Comparison of ENCODE assay signal across 21 cellular contexts in the genomic region with DNA sequence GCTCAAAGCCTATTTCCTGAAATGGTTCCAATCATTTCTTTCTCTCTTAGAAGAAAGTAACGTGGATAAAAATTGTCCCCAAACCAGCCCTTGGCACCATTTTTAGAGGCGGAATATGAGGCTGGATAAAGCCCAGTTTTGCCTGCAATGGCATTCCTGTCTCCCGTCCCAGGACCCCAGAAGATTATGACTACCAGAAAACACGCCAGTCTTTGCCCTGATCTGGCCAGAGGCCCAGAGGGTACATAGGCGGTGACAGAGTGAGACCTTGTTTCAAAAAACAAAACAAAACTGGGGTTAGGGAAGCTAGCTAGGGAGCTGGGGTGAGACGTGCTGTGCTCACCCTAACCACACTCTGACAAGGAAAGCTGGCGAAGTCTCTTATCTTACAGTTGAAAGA. TPM values are rescaled to one million over a fixed set of nuclear protein-coding genes. Genes with fewer than 3 reads are reported as not detected.
A peak's percentile ranks its signal among the peaks of the same experiment; 100 is the strongest.
DNase-seq lines count a peak whose midpoint lies in the region; ATAC-seq, FAIRE-seq and TF ChIP-seq lines count a peak whose summit lies in the region.
"Had no signal": no experiment of that assay in that cellular context is flagged by ENCODE, and none has a peak within 500 bp of the region (broad histone marks: within the 10 kb centered on the region; RNA-seq: fewer than 3 reads in every experiment).

Gene AADACL4 (plus strand): TSS at position 301 of the 400 bp plus-strand sequence. CDS start 462 bp downstream, outside the sequence.

- no peaks in the 10 kb centered on the region for H3K4me1 Mint-ChIP-seq in T-helper 2 cell treated with Interferon-gamma antibody and Interleukin-4, amounts not matched to agents 5 μg/mL and 100 μg/mL, for 36 hours (ENCODE audit: low read depth)
- H3K4me1 Mint-ChIP-seq: CD4-positive, alpha-beta memory T cell had no signal

- H3K79me1 ChIP-seq in trophoblast cell (ENCODE audit: low read length), result no peaks in the 10 kb centered on the region

- H3K79me2 ChIP-seq in K562 (ENCODE audit: control insufficient read depth, insufficient read depth, low read length) (no peaks in the 10 kb centered on the region), trophoblast cell (ENCODE audit: control insufficient read depth, insufficient read depth, low read length, poor library complexity) (no peaks in the 10 kb centered on the region)

- H3K27ac Mint-ChIP-seq in T-helper 2 cell treated with Interferon-gamma antibody and Interleukin-4, amounts not matched to agents 5 μg/mL and 100 μg/mL, for 36 hours, result no peak within 1 kb of the TSS

- H2AK5ac ChIP-seq in trophoblast cell (ENCODE audit: low read length), result no peak within 1 kb of the TSS

- WGBS in K562 (ENCODE audit: insufficient coverage, low coverage, missing lambda C conversion rate), result 72% methylated on average over 7 of the region's 7 CpGs
- no CpG with 5 or more reads among the region's 7 CpGs for WGBS in trophoblast cell (ENCODE audit: extremely low coverage, insufficient coverage, insufficient read length)

- no peak for FAIRE-seq in K562 (lab: Jason Lieb, UNC)
- FAIRE-seq: GM12891, GM18507 had no signal

- H3K9me1 ChIP-seq in K562 (ENCODE audit: control insufficient read depth, insufficient read depth, low read length), result no peaks in the 10 kb centered on the region

- no peak for TF ChIP-seq CTCF in K562 (IDR thresholded peaks at IDR 0.05 in 2 of 3, conservative IDR thresholded peaks at IDR 0.05 in 1 of 3; ENCODE audit: insufficient read depth in 2 of 3, low read depth in 1 of 3, low read length in 3 of 3)

- H2BK5ac ChIP-seq in trophoblast cell (ENCODE audit: low read depth, low read length, poor library complexity), result no peak within 1 kb of the TSS

- H3K23ac ChIP-seq in trophoblast cell (ENCODE audit: low read length), result no peak within 1 kb of the TSS

- TF ChIP-seq RAD21 in K562 (CRISPR knock-in tag; conservative IDR thresholded peaks at IDR 0.05 in 1 of 2, IDR thresholded peaks at IDR 0.05 in 1 of 2), result no peak

- H3K27me3 Mint-ChIP-seq in T-helper 2 cell treated with Interferon-gamma antibody and Interleukin-4, amounts not matched to agents 5 μg/mL and 100 μg/mL, for 36 hours (ENCODE audit: low read depth), result peaks cover 16% of the 10 kb centered on the region

- no peak within 1 kb of the TSS for H3K4ac ChIP-seq in trophoblast cell (ENCODE audit: low read depth, low read length)

- DNase-seq in MV-4-11 (lab: John Stamatoyannopoulos, UW) (peak; percentile 16), OCI-M1 (lab: John Stamatoyannopoulos, UW) (peak; percentile 12), K562 (ENCODE audit: extremely low read depth in 1 of 4, low spot score in 3 of 4) (no peak), trophoblast cell (no peak), GM19238 (ENCODE audit: insufficient read length, low spot score) (no peak)
- DNase-seq in T-helper 2 cell treated with Interferon-gamma antibody and Interleukin-4, amounts not matched to agents 5 μg/mL and 100 μg/mL, for 36 hours (ENCODE audit: low spot score), result no peak
- DNase-seq: C1 segment of cervical spinal cord; Calu3; CD4-positive, alpha-beta memory T cell; COR-L47; DMS53; DMS79 treated with DMSO at 0.1 percent for 48 hours; GF-D8; GOT3; H7; HCEC 1CT had no signal

- H3K9me3 ChIP-seq in K562 (replicated peaks; ENCODE audit: control insufficient read depth, insufficient read depth, low read depth, low read length), result peaks cover 25% of the 10 kb centered on the region
- peaks cover 10% of the 10 kb centered on the region for H3K9me3 ChIP-seq in trophoblast cell (ENCODE audit: insufficient read depth, low read depth, low read length)

- H4K20me1 ChIP-seq in K562 (replicated peaks; ENCODE audit: control insufficient read depth, insufficient read depth, low read length), result no peaks in the 10 kb centered on the region

- H3K9ac ChIP-seq in K562 (ENCODE audit: insufficient read depth in 1 of 2, low read depth in 2 of 2, low read length in 2 of 2) (no peak within 1 kb of the TSS), trophoblast cell (ENCODE audit: low read length) (no peak within 1 kb of the TSS)

- H4K91ac ChIP-seq in trophoblast cell (ENCODE audit: low read depth, low read length), result no peak within 1 kb of the TSS

- H2BK120ac ChIP-seq in trophoblast cell (ENCODE audit: insufficient read depth, low read length, poor library complexity), result no peak within 1 kb of the TSS

- H3K36me3 ChIP-seq in K562 (ENCODE audit: control insufficient read depth, insufficient read depth, low read length) (peaks cover 19% of the 10 kb centered on the region; the same call in 2 of the 3 replicates), trophoblast cell (ENCODE audit: control insufficient read depth in 1 of 2, insufficient read depth in 2 of 2, low read length in 2 of 2) (no peaks in the 10 kb centered on the region)

- in situ Hi-C loops in K562 (cut with MboI), result no loop called here

- H4K12ac ChIP-seq in trophoblast cell (ENCODE audit: low read depth, low read length), result no peak within 1 kb of the TSS

- peaks cover 4% of the 10 kb centered on the region for H3K36me3 Mint-ChIP-seq in T-helper 2 cell treated with Interferon-gamma antibody and Interleukin-4, amounts not matched to agents 5 μg/mL and 100 μg/mL, for 36 hours (ENCODE audit: low read depth)

- H3K27me3 ChIP-seq in K562 (ENCODE audit: control insufficient read depth in 2 of 2, insufficient read depth in 2 of 2, low read length in 2 of 2) (no peaks in the 10 kb centered on the region), trophoblast cell (ENCODE audit: insufficient read depth, low read length) (no peaks in the 10 kb centered on the region)

- H2AFZ ChIP-seq in K562 (ENCODE audit: low read depth, low read length) (no peak within 1 kb of the TSS), trophoblast cell (ENCODE audit: insufficient read depth, low read length, poor library complexity) (no peak within 1 kb of the TSS)

- H3K9me3 Mint-ChIP-seq in T-helper 2 cell treated with Interferon-gamma antibody and Interleukin-4, amounts not matched to agents 5 μg/mL and 100 μg/mL, for 36 hours, result peaks cover 31% of the 10 kb centered on the region

- peak; percentile 48 for ATAC-seq in K562

- H3K4me2 ChIP-seq in K562 (ENCODE audit: insufficient read depth, low read length) (no peak within 1 kb of the TSS), trophoblast cell (ENCODE audit: low read length) (no peak within 1 kb of the TSS)

- H3K4me1 ChIP-seq in K562 (replicated peaks in 1 of 2; ENCODE audit: control insufficient read depth in 2 of 2, insufficient read depth in 2 of 2, low read length in 2 of 2), result peaks cover 0 to 2% of the 10 kb centered on the region in 2 experiments; a peak in 1 of 5 replicates
- no peaks in the 10 kb centered on the region for H3K4me1 ChIP-seq in trophoblast cell (ENCODE audit: control insufficient read depth in 1 of 2, insufficient read depth in 2 of 2, low read length in 2 of 2)

- intact Hi-C loops in K562 (cut with micrococcal nuclease), result no loop called here

- H3K4me3 ChIP-seq in K562 (no peak within 1 kb of the TSS), trophoblast cell (ENCODE audit: low read depth, low read length) (peak within 1 kb of the TSS; percentile 41)

- H3K27ac ChIP-seq in K562 (ENCODE audit: extremely low read depth, low read depth, low read length) (no peak within 1 kb of the TSS), trophoblast cell (ENCODE audit: low read depth, low read length) (no peak within 1 kb of the TSS)

- TF ChIP-seq POLR2A in K562 (conservative IDR thresholded peaks at IDR 0.05), result no peak

- no peak within 1 kb of the TSS for H3K18ac ChIP-seq in trophoblast cell (ENCODE audit: low read length)

- H3K14ac ChIP-seq in trophoblast cell (ENCODE audit: low read length), result no peak within 1 kb of the TSS

- POLR2A ChIA-PET in K562 (lab: Yijun Ruan, JAX), result interaction anchor here (0.8 to 1.4 kb wide), 3 partner anchors 13 to 220 kb away, joined by 3 to 4 read pairs (median 3); no protein-coding TSS in a partner anchor

- H3K4me3 Mint-ChIP-seq in T-helper 2 cell treated with Interferon-gamma antibody and Interleukin-4, amounts not matched to agents 5 μg/mL and 100 μg/mL, for 36 hours, result no peak within 1 kb of the TSS
- H3K4me3 Mint-ChIP-seq: CD4-positive, alpha-beta memory T cell had no signal

- no peak for TF ChIP-seq EP300 in K562 (IDR thresholded peaks at IDR 0.05; ENCODE audit: low read length)

- CTCF ChIA-PET in K562 (lab: Yijun Ruan, JAX; ENCODE audit: low intra/inter-chr PET ratio), result no interaction called here

- no peak within 1 kb of the TSS for H4K8ac ChIP-seq in trophoblast cell (ENCODE audit: low read depth, low read length)

- BruUV-seq in K562 (replicated peaks; lab: Mats Ljungman, UMichigan), result no TSS peak

- H2BK12ac ChIP-seq in trophoblast cell (ENCODE audit: low read length), result no peak within 1 kb of the TSS

TF ChIP-seq in K562, 482 proteins besides CTCF, POLR2A, EP300 and RAD21 (continues in another document):
- TF ChIP-seq ZBTB34 (CRISPR knock-in tag; IDR thresholded peaks at IDR 0.05), result no peak

RNA-seq across cellular contexts. Expression of gene AADACL4, which starts in this region (rescaled TPM):
- not detected in 2 replicates for total RNA-seq in K562 (2011; cell fraction: chromatin; rRNA removed; ENCODE audit: low replicate concordance)
- not detected in 2 replicates for total RNA-seq in K562 (2011; cell fraction: nucleolus; rRNA removed)
- not detected in 2 replicates for total RNA-seq in K562 (2011; cell fraction: nucleoplasm; rRNA removed)
- total RNA-seq in K562 (2014; rRNA removed) (not detected in 2 replicates), K562 (2014; rRNA removed; fragmentation: Illumina TruSeq; extraction: Trizol) (not detected in 2 replicates), K562 (2015; rRNA removed; fragmentation: Illumina TruSeq; extraction: Trizol) (not detected in 2 replicates), K562 (2021) (not detected in 2 replicates)
- polyA plus RNA-seq in K562 (2011; rRNA removed) (not detected in 2 replicates), K562 (2014; fragmentation: Illumina TruSeq; extraction: Trizol) (not detected in 2 replicates), K562 (2014; fragmentation: Nextera tagmentation; extraction: Ambion mirVana) (not detected), K562 (2014; rRNA removed) (not detected in 2 replicates)
- polyA plus RNA-seq in K562 (2011; cell fraction: cytosol; rRNA removed), result not detected in 2 replicates
- polyA plus RNA-seq in K562 (2011; cell fraction: nucleus; rRNA removed), result not detected in 2 replicates
- not detected in 2 replicates for polyA plus RNA-seq in K562 (2012)
- not detected in 2 replicates for polyA minus RNA-seq in K562 (2011; rRNA and poly(A)+ RNA removed)
- not detected in 2 replicates for polyA minus RNA-seq in K562 (2011; cell fraction: cytosol; rRNA and poly(A)+ RNA removed)
- not detected in 2 replicates for polyA minus RNA-seq in K562 (2011; cell fraction: nucleus; rRNA and poly(A)+ RNA removed)
- polyA plus RNA-seq in trophoblast cell (2013), result 0.03 TPM in 1 of 2 replicates, not detected in the other
- total RNA-seq: A172; Calu3; CD4-positive, alpha-beta memory T cell; Daoy; G401; H7 had no signal
- polyA plus RNA-seq: CD4-positive, alpha-beta memory T cell had no signal

Comparison
In these comparisons a context has a peak if more than half of its experiments do, and no peak if none do; other contexts are left out.
1. Peak in ATAC-seq in K562; RNA of the gene not detected or under 1 TPM.
2. DNase-seq: peak in MV-4-11 (single experiment) and OCI-M1 (single experiment); none in K562 (0 of 4), trophoblast cell (0 of 2), GM19238 (single experiment) and T-helper 2 cell treated with Interferon-gamma antibody and Interleukin-4, amounts not matched to agents 5 μg/mL and 100 μg/mL, for 36 hours (single experiment).